Comparison of ENCODE assay signal across 1 cellular context in genomic region chr1:32068891-32069590, GRCh38.
TF ChIP-seq lines count a peak whose summit lies in the region.

No MANE protein-coding gene starts in this region.

TF ChIP-seq in GM23338, 12 proteins besides CTCF, POLR2A, EP300 and RAD21 (continued from another document):
- TF ChIP-seq ZNF462 (CRISPR knock-in tag; IDR thresholded peaks at IDR 0.05) (no peak), JUNB (IDR thresholded peaks at IDR 0.05; ENCODE audit: unreplicated experiment) (no peak), POLR2AphosphoS5 (IDR thresholded peaks at IDR 0.05; ENCODE audit: low read depth) (no peak), NANOG (IDR thresholded peaks at IDR 0.05; ENCODE audit: borderline replicate concordance) (no peak), ZNF331 (CRISPR knock-in tag; IDR thresholded peaks at IDR 0.05; ENCODE audit: low read depth) (no peak)
